In the genomic region with DNA sequence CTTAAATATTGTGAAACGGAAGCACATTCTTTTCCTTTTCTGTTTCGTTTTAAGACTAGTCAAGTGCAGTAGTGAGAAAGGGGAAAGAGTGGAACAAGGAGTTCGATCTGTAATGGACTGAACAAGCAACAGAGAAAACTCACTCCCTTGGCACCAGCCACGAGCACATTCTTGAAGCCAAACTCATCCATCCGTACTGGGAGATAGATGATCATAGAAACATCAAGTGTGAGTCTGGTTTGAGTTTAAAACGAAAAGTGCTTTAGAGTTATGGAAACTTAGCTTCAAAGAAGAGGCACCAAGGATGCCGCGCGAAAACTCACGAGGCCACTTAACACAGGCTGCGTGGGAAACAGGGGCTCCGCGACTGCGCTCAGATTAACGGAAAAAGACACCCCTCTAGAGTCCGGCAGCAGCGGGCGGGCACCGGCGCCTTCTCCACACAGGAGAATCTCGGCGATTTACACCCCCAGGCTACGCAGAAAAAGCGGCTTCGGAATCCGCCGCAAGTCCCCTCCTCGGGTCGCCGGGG, we compare ENCODE assay signal across 8 cellular contexts. TPM values are rescaled to one million over a fixed set of nuclear protein-coding genes. Genes with fewer than 3 reads are reported as not detected.
DNase-seq lines count a peak whose midpoint lies in the region; ATAC-seq and TF ChIP-seq lines count a peak whose summit lies in the region.

No MANE protein-coding gene starts in this region.

- peak overlapping the region; percentile 81 to 86 for H3K4me3 Mint-ChIP-seq in stimulated activated naive CD8-positive, alpha-beta T cell treated with anti-CD3 and anti-CD28 coated beads, Interleukin-15, amount 100 ng/mL, for 72 hours

- H3K4me2 ChIP-seq in DND-41 (ENCODE audit: insufficient read depth, low read length) = peak overlapping the region; percentile 82

- H4K20me1 ChIP-seq in DND-41 (ENCODE audit: insufficient read depth, low read length) = no peaks in the 10 kb centered on the region

- intact Hi-C loops in right lobe of liver (cut with DNase I) = no loop called here

- H3K27me3 Mint-ChIP-seq in stimulated activated naive CD8-positive, alpha-beta T cell treated with anti-CD3 and anti-CD28 coated beads, Interleukin-15, amount 100 ng/mL, for 72 hours = no peaks in the 10 kb centered on the region

- DNase-seq in DND-41 = no peak
- peak; percentile 68 for DNase-seq in HCEC 1CT
- peak in 1 of 2 experiments; percentile 27 for DNase-seq in SJSA1 (ENCODE audit: low read depth in 1 of 2, low spot score in 2 of 2)
- peak; percentile 72 for DNase-seq in dedifferentiated amniotic fluid mesenchymal stem cell (ENCODE audit: extremely low spot score)
- DNase-seq in right lobe of liver = no peak
- DNase-seq in stimulated activated naive CD8-positive, alpha-beta T cell treated with anti-CD3 and anti-CD28 coated beads, Interleukin-15, amount 100 ng/mL, for 72 hours = no peak
- DNase-seq in NAMALWA (ENCODE audit: low spot score) = no peak
- no peak for DNase-seq in T-helper 9 cell

- H3K4me3 ChIP-seq in DND-41 (ENCODE audit: low read depth in 1 of 2, low read length in 2 of 2) (peak overlapping the region in 1 of 2 experiments; percentile 61; a peak in 2 of 4 replicates), SJSA1 (peak overlapping the region; percentile 46), right lobe of liver (peak overlapping the region; percentile 54 to 67 (median 61))

- ATAC-seq in DND-41 (ENCODE audit: insufficient read depth, low read depth) (no peak), right lobe of liver (peak in 2 of 4 donors; percentile 0 to 6)
- no peak for ATAC-seq in stimulated activated naive CD8-positive, alpha-beta T cell treated with anti-CD3 and anti-CD28 coated beads, Interleukin-15, amount 100 ng/mL, for 72 hours

- TF ChIP-seq POLR2A in right lobe of liver (IDR thresholded peaks at IDR 0.05) = no peak

- WGBS in right lobe of liver (ENCODE audit: insufficient coverage, low coverage, low lambda C conversion rate, missing lambda C conversion rate) = 11% methylated on average over 10 of the region's 30 CpGs

- no peaks in the 10 kb centered on the region for H3K36me3 ChIP-seq in DND-41 (ENCODE audit: insufficient read depth, low read length)
- no peaks in the 10 kb centered on the region for H3K36me3 ChIP-seq in SJSA1
- H3K36me3 ChIP-seq in right lobe of liver = no peaks in the 10 kb centered on the region

- H3K27ac ChIP-seq in DND-41 (ENCODE audit: low read length) = no peak overlapping the region
- H3K27ac ChIP-seq in SJSA1 = no peak overlapping the region
- peak overlapping the region; percentile 2 to 47 (median 39) for H3K27ac ChIP-seq in right lobe of liver

- peak overlapping the region; percentile 64 for H3K9ac ChIP-seq in DND-41 (ENCODE audit: low read depth, low read length)

- H3K79me2 ChIP-seq in DND-41 (ENCODE audit: insufficient read depth, low read length) = no peaks in the 10 kb centered on the region

- peak overlapping the region; percentile 22 to 89 for H3K27ac Mint-ChIP-seq in stimulated activated naive CD8-positive, alpha-beta T cell treated with anti-CD3 and anti-CD28 coated beads, Interleukin-15, amount 100 ng/mL, for 72 hours

- H3K27me3 ChIP-seq in DND-41 (ENCODE audit: insufficient read depth, low read length, poor library complexity) (no peaks in the 10 kb centered on the region), SJSA1 (replicated peaks) (no peaks in the 10 kb centered on the region), right lobe of liver (no peaks in the 10 kb centered on the region)

- H3K4me1 ChIP-seq in DND-41 (ENCODE audit: insufficient read depth, low read length) (peaks cover 19% of the 10 kb centered on the region), SJSA1 (replicated peaks) (peaks cover 14% of the 10 kb centered on the region), right lobe of liver (peaks cover 0 to 18% (median 0%) of the 10 kb centered on the region in 4 donors)

- peak overlapping the region; percentile 92 for H2AFZ ChIP-seq in DND-41 (ENCODE audit: low read depth, low read length)

- peaks cover 12% of the 10 kb centered on the region for H3K4me1 Mint-ChIP-seq in stimulated activated naive CD8-positive, alpha-beta T cell treated with anti-CD3 and anti-CD28 coated beads, Interleukin-15, amount 100 ng/mL, for 72 hours

- no peaks in the 10 kb centered on the region for H3K9me3 ChIP-seq in DND-41 (ENCODE audit: insufficient read depth, low read length, severe bottlenecking)
- no peaks in the 10 kb centered on the region for H3K9me3 ChIP-seq in SJSA1 (replicated peaks)
- no peaks in the 10 kb centered on the region for H3K9me3 ChIP-seq in right lobe of liver

- H3K9me3 Mint-ChIP-seq in stimulated activated naive CD8-positive, alpha-beta T cell treated with anti-CD3 and anti-CD28 coated beads, Interleukin-15, amount 100 ng/mL, for 72 hours = no peaks in the 10 kb centered on the region

- TF ChIP-seq CTCF in DND-41 (IDR thresholded peaks at IDR 0.05; ENCODE audit: borderline replicate concordance, extremely low read depth, low read length, poor library complexity, severe bottlenecking) = no peak
- TF ChIP-seq CTCF in right lobe of liver (IDR thresholded peaks at IDR 0.05) = no peak

RNA-seq across cellular contexts. Expression of a gene that starts 0.7 kb away (rescaled TPM):
- total RNA-seq in SJSA1 (2014; rRNA removed; shearing (Covaris generic)) = 0.39 TPM in 1 of 2 replicates, not detected in the other
- total RNA-seq in right lobe of liver = 1 to 10 TPM in 2 of 6 experiments, under 1 TPM in 4; 0.56 to 3.5 (median 0.74) TPM

RNA-seq across cellular contexts. Expression of a gene that starts 28.7 kb away (rescaled TPM):
- total RNA-seq in SJSA1 (2014; rRNA removed; shearing (Covaris generic)) = 92.3 and 102 TPM in 2 replicates
- 10 to 100 TPM; 13.1 to 30.8 (median 14.7) TPM for total RNA-seq in right lobe of liver

RNA-seq across cellular contexts. Expression of a gene that starts 37.7 kb away (rescaled TPM):
- total RNA-seq in SJSA1 (2014; rRNA removed; shearing (Covaris generic)) = 9.3 and 14.7 TPM in 2 replicates
- total RNA-seq in right lobe of liver = 10 to 100 TPM; 13.8 to 51.0 (median 25.4) TPM

RNA-seq across cellular contexts. Expression of a gene that starts 37.9 kb away (rescaled TPM):
- total RNA-seq in SJSA1 (2014; rRNA removed; shearing (Covaris generic)) = 19.2 and 21.5 TPM in 2 replicates
- 1 to 10 TPM; 2.2 to 5.7 (median 4.8) TPM for total RNA-seq in right lobe of liver

Comparison
In these comparisons a context has a peak if more than half of its experiments do, and no peak if none do; other contexts are left out.
1. DNase-seq: peak in HCEC 1CT (single experiment) and dedifferentiated amniotic fluid mesenchymal stem cell (single experiment); none in DND-41 (single experiment), right lobe of liver (0 of 3), stimulated activated naive CD8-positive, alpha-beta T cell treated with anti-CD3 and anti-CD28 coated beads, Interleukin-15, amount 100 ng/mL, for 72 hours (0 of 2), NAMALWA (single experiment) and T-helper 9 cell (single experiment).
2. H3K27ac ChIP-seq: peak in right lobe of liver (3 of 3); none in DND-41 (single experiment) and SJSA1 (single experiment).